8 cellular contexts compared by ENCODE assay signal in genomic region chr6:42783876-42784738, GRCh38. TPM values are rescaled to one million over a fixed set of nuclear protein-coding genes. Genes with fewer than 3 reads are reported as not detected.
DNase-seq lines count a peak whose midpoint lies in the region; TF ChIP-seq lines count a peak whose summit lies in the region.

No MANE protein-coding gene starts in this region.

- DNase-seq in ELR (ENCODE audit: low read depth) (peak; percentile 26), MV-4-11 (lab: John Stamatoyannopoulos, UW) (peak; percentile 20), astrocyte of the hippocampus (ENCODE audit: low read depth, low spot score) (peak; percentile 25), kidney epithelial cell (ENCODE audit: low read depth) (no peak), suprapubic skin (ENCODE audit: low spot score in 2 of 2) (no peak), iPS-NIHi7 (ENCODE audit: extremely low spot score) (no peak)
- DNase-seq in stimulated activated CD4-positive, alpha-beta T cell treated with anti-CD3 and anti-CD28 coated beads, Interleukin-4, amount 100 ng/mL, for 1 hour, result no peak
- DNase-seq in stimulated activated CD4-positive, alpha-beta T cell treated with anti-CD3 and anti-CD28 coated beads, Interleukin-12 subunit alpha, Interleukin-12 subunit beta, amount 100 ng/mL, for 4 hours, result no peak

- H3K4me1 ChIP-seq in suprapubic skin, result peaks cover 63% of the 10 kb centered on the region

- H3K9me3 ChIP-seq in suprapubic skin, result no peaks in the 10 kb centered on the region

- TF ChIP-seq POLR2A in suprapubic skin (IDR thresholded peaks at IDR 0.05), result no peak

- H3K27me3 ChIP-seq in kidney epithelial cell (ENCODE audit: control insufficient read depth, insufficient read depth, low read length), result no peaks in the 10 kb centered on the region
- no peaks in the 10 kb centered on the region for H3K27me3 ChIP-seq in suprapubic skin

- H3K36me3 ChIP-seq in kidney epithelial cell (ENCODE audit: control insufficient read depth, insufficient read depth, low read length) (no peaks in the 10 kb centered on the region), suprapubic skin (no peaks in the 10 kb centered on the region)

- no peak for TF ChIP-seq EP300 in suprapubic skin (IDR thresholded peaks at IDR 0.05)

- peak overlapping the region; percentile 100 for H3K27ac ChIP-seq in suprapubic skin

- TF ChIP-seq CTCF in kidney epithelial cell (IDR thresholded peaks at IDR 0.05; ENCODE audit: insufficient read depth, low read length, poor library complexity, severe bottlenecking), result no peak
- no peak for TF ChIP-seq CTCF in suprapubic skin (IDR thresholded peaks at IDR 0.05)

- H3K4me3 ChIP-seq in kidney epithelial cell (ENCODE audit: low read depth, low read length), result peak overlapping the region; percentile 93
- peak overlapping the region; percentile 97 for H3K4me3 ChIP-seq in suprapubic skin

- 2% methylated on average over 11 of the region's 11 CpGs for WGBS in suprapubic skin

RNA-seq across cellular contexts. Expression of gene BICRAL, which starts 2.3 kb away (rescaled TPM):
- 5.2 and 7.1 TPM in 2 replicates for total RNA-seq in kidney epithelial cell
- 10 to 100 TPM; 20.7 to 28.2 (median 25.4) TPM for total RNA-seq in suprapubic skin

RNA-seq across cellular contexts. Expression of gene TBCC, which starts 38.2 kb away (rescaled TPM):
- total RNA-seq in kidney epithelial cell (55.2 and 57.0 TPM in 2 replicates), suprapubic skin (10 to 100 TPM; 25.6 to 51.9 (median 30.2) TPM)

Comparison
In these comparisons a context has a peak if more than half of its experiments do, and no peak if none do; other contexts are left out.
1. DNase-seq: peak in ELR (single experiment), MV-4-11 (single experiment) and astrocyte of the hippocampus (single experiment); none in kidney epithelial cell (single experiment), suprapubic skin (0 of 2), iPS-NIHi7 (single experiment), stimulated activated CD4-positive, alpha-beta T cell treated with anti-CD3 and anti-CD28 coated beads, Interleukin-4, amount 100 ng/mL, for 1 hour (single experiment) and stimulated activated CD4-positive, alpha-beta T cell treated with anti-CD3 and anti-CD28 coated beads, Interleukin-12 subunit alpha, Interleukin-12 subunit beta, amount 100 ng/mL, for 4 hours (single experiment).